ENCODE assay signal across 1 cellular context in genomic region chr7:47738563-47739166, GRCh38.
A peak's percentile ranks its signal among the peaks of the same experiment; 100 is the strongest.
TF ChIP-seq lines count a peak whose summit lies in the region.

No MANE protein-coding gene starts in this region.

TF ChIP-seq in HepG2, 621 proteins besides CTCF, POLR2A, EP300 and RAD21 (continued from another document):
- TF ChIP-seq ATF7 (IDR thresholded peaks at IDR 0.05) (no peak), ATF7 (CRISPR knock-in tag; IDR thresholded peaks at IDR 0.05) (no peak), HNF4G (IDR thresholded peaks at IDR 0.05; ENCODE audit: borderline replicate concordance, low read depth, low read length) (peak; percentile 54; the same call in 1 of the 2 replicates), HNF4G (CRISPR knock-in tag; IDR thresholded peaks at IDR 0.05; ENCODE audit: borderline replicate concordance, low read depth) (no peak), ZNF136 (CRISPR knock-in tag; IDR thresholded peaks at IDR 0.05; ENCODE audit: low read depth) (no peak), ZNF839 (CRISPR knock-in tag; IDR thresholded peaks at IDR 0.05; ENCODE audit: borderline replicate concordance) (no peak), ZNF333 (CRISPR knock-in tag; IDR thresholded peaks at IDR 0.05; ENCODE audit: borderline replicate concordance) (no peak), ZNF44 (CRISPR knock-in tag; IDR thresholded peaks at IDR 0.05) (no peak), ZNF468 (CRISPR knock-in tag; IDR thresholded peaks at IDR 0.05) (no peak), ARID3A (IDR thresholded peaks at IDR 0.05; ENCODE audit: low read depth, low read length) (no peak)
